In the genomic region with DNA sequence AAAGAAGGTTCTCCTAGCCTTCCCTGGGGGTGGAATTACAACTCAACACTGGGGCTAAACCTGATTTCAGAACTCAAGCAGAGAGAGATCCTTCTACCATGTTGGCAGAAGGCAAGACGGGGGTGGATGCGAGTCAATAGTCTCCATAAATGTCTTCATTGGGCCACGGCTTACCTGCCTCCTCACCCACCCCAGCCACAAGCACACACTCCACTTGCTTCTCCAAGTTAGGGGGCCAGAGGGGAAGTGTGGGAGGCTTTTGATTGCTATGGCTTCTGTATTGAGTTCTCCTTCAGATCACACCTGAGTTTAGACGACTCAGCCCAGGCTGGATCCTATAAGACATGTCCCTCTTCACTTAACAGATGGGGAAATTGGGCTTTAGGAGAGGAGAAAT, we compare ENCODE assay signal across 15 cellular contexts.
A peak's percentile ranks its signal among the peaks of the same experiment; 100 is the strongest.
DNase-seq lines count a peak whose midpoint lies in the region; ATAC-seq, FAIRE-seq and TF ChIP-seq lines count a peak whose summit lies in the region.
"Had no signal": no experiment of that assay in that cellular context is flagged by ENCODE, and none has a peak within 500 bp of the region (broad histone marks: within the 10 kb centered on the region; RNA-seq: fewer than 3 reads in every experiment).

No MANE protein-coding gene starts in this region.

- no peaks in the 10 kb centered on the region for H3K79me2 ChIP-seq in neural progenitor cell (ENCODE audit: low read depth)

- H3K4me1 ChIP-seq in CD8-positive, alpha-beta memory T cell (ENCODE audit: insufficient read depth, low read length), result peaks cover 4% of the 10 kb centered on the region
- peaks cover 16% of the 10 kb centered on the region; the same call in 1 of the 2 replicates for H3K4me1 ChIP-seq in HEK293 (ENCODE audit: control insufficient read depth, insufficient read depth, low read length)
- peaks cover 15% of the 10 kb centered on the region for H3K4me1 ChIP-seq in neural progenitor cell
- H3K4me1 ChIP-seq in kidney (ENCODE audit: control insufficient read depth in 1 of 2, insufficient read depth in 1 of 2, low read depth in 1 of 2, low read length in 2 of 2), result no peaks in the 10 kb centered on the region
- H3K4me1 ChIP-seq: ascending aorta had no signal

- H3K27ac ChIP-seq in CD8-positive, alpha-beta memory T cell (ENCODE audit: low read depth, low read length), result no peak overlapping the region
- H3K27ac ChIP-seq in HEK293 (ENCODE audit: extremely low read depth, low read depth, low read length), result peak overlapping the region; percentile 77; the same call in 1 of the 2 replicates
- no peak overlapping the region for H3K27ac ChIP-seq in neural progenitor cell
- H3K27ac ChIP-seq in kidney (ENCODE audit: low read depth in 2 of 2, low read length in 2 of 2), result no peak overlapping the region
- H3K27ac ChIP-seq: ascending aorta, epithelial cell of prostate, gastroesophageal sphincter had no signal

- POLR2A ChIA-PET in CD8-positive, alpha-beta memory T cell (lab: Charles Lee), result no interaction called here
- POLR2A ChIA-PET in HEK293 (lab: Yijun Ruan, JAX), result interaction anchor here (0.6 to 2.2 kb wide), 7 partner anchors 10 to 561 kb away, joined by 3 to 7 read pairs (median 4); a partner anchor contains a TSS

- peaks cover 7% of the 10 kb centered on the region for H3K27me3 ChIP-seq in CD8-positive, alpha-beta memory T cell (ENCODE audit: insufficient read depth, low read length, poor library complexity, severe bottlenecking)
- H3K27me3 ChIP-seq in bronchial epithelial cell (ENCODE audit: control insufficient read depth, insufficient read depth, low read length) (peaks cover 26% of the 10 kb centered on the region), neural progenitor cell (peaks cover 12% of the 10 kb centered on the region)
- H3K27me3 ChIP-seq: ascending aorta had no signal

- H2AFZ ChIP-seq in neural progenitor cell (replicated peaks), result peak overlapping the region; percentile 91

- H3K27ac Mint-ChIP-seq in CD8-positive, alpha-beta memory T cell, result peak overlapping the region in 1 of 8 donors; percentile 41
- peak overlapping the region; percentile 65 for H3K27ac Mint-ChIP-seq in neural progenitor cell
- H3K27ac Mint-ChIP-seq: activated CD8-positive, alpha-beta T cell treated with anti-CD3 and anti-CD28 coated beads, Interleukin-2, amount 10 ng/mL, durations not matched to agents 7 days and 5 days; immature natural killer cell had no signal

- H3K4me1 Mint-ChIP-seq in CD8-positive, alpha-beta memory T cell, result peaks cover 5 to 13% (median 8%) of the 10 kb centered on the region in 3 donors
- peaks cover 35% of the 10 kb centered on the region for H3K4me1 Mint-ChIP-seq in neural progenitor cell

- CTCF ChIA-PET in CD8-positive, alpha-beta memory T cell (lab: Charles Lee), result interaction anchor here (1.3 to 1.7 kb wide), 2 partner anchors 8 to 52 kb away, joined by 3 to 4 read pairs; no protein-coding TSS in a partner anchor
- CTCF ChIA-PET in HEK293 (lab: Yijun Ruan, JAX), result interaction anchor here (0.6 to 7.6 kb wide), 28 partner anchors 9 to 839 kb away, joined by 3 to 50 read pairs (median 5); no protein-coding TSS in a partner anchor

- TF ChIP-seq CTCF in HEK293 (tag by site-specific recombination; IDR thresholded peaks at IDR 0.05) (no peak), bronchial epithelial cell (IDR thresholded peaks at IDR 0.05; ENCODE audit: insufficient read depth, low read length, severe bottlenecking) (no peak), neural progenitor cell (IDR thresholded peaks at IDR 0.05) (no peak), kidney (IDR thresholded peaks at IDR 0.05; ENCODE audit: borderline replicate concordance, extremely low read depth, insufficient read depth) (no peak)

- no peaks in the 10 kb centered on the region for H3K9me3 Mint-ChIP-seq in CD8-positive, alpha-beta memory T cell
- H3K9me3 Mint-ChIP-seq in neural progenitor cell, result peaks cover 5% of the 10 kb centered on the region
- H3K9me3 Mint-ChIP-seq: immature natural killer cell had no signal

- H3K4me2 ChIP-seq in neural progenitor cell, result peak overlapping the region; percentile 76

- H3K36me3 Mint-ChIP-seq in CD8-positive, alpha-beta memory T cell, result no peaks in the 10 kb centered on the region
- H3K36me3 Mint-ChIP-seq in neural progenitor cell, result no peaks in the 10 kb centered on the region
- H3K36me3 Mint-ChIP-seq: immature natural killer cell had no signal

- no peak for ATAC-seq in GM19395 (IDR thresholded peaks at IDR 0.05; ENCODE audit: unreplicated experiment)
- ATAC-seq: gastroesophageal sphincter had no signal

- peaks cover 30 to 49% of the 10 kb centered on the region in 2 donors for H3K27me3 Mint-ChIP-seq in CD8-positive, alpha-beta memory T cell
- peaks cover 14% of the 10 kb centered on the region for H3K27me3 Mint-ChIP-seq in neural progenitor cell (ENCODE audit: insufficient read depth, low read depth)

- H3K9me3 ChIP-seq in CD8-positive, alpha-beta memory T cell (ENCODE audit: low read length), result no peaks in the 10 kb centered on the region
- H3K9me3 ChIP-seq in HEK293 (ENCODE audit: control insufficient read depth, insufficient read depth, low read depth, low read length), result no peaks in the 10 kb centered on the region
- H3K9me3 ChIP-seq in neural progenitor cell (ENCODE audit: low read depth), result no peaks in the 10 kb centered on the region
- H3K9me3 ChIP-seq in kidney (ENCODE audit: control insufficient read depth in 1 of 2, low read length in 2 of 2), result no peaks in the 10 kb centered on the region
- H3K9me3 ChIP-seq: ascending aorta had no signal

- FAIRE-seq in bronchial epithelial cell (lab: Jason Lieb, UNC) (peak; percentile 32), kidney (lab: Jason Lieb, UNC) (no peak)

- peaks cover 11% of the 10 kb centered on the region for H3F3A ChIP-seq in neural progenitor cell (ENCODE audit: low read depth)

- DNase-seq in CD8-positive, alpha-beta memory T cell, result no peak
- DNase-seq in bronchial epithelial cell (ENCODE audit: low read depth), result no peak
- no peak for DNase-seq in neural progenitor cell (ENCODE audit: low spot score)
- no peak for DNase-seq in NCI-H82 (lab: John Stamatoyannopoulos, UW)
- DNase-seq in kidney, result no peak
- no peak for DNase-seq in stimulated activated CD4-positive, alpha-beta T cell treated with anti-CD3 and anti-CD28 coated beads, Interleukin-4, amount 100 ng/mL, for 1 hour
- DNase-seq: activated gamma-delta T cell, NCI-H774 had no signal

- H3K9ac ChIP-seq in neural progenitor cell, result no peak overlapping the region
- H3K9ac ChIP-seq in kidney (ENCODE audit: low read length in 2 of 2), result no peak overlapping the region

- no peak overlapping the region for H3K4me3 ChIP-seq in CD8-positive, alpha-beta memory T cell (ENCODE audit: low read length)
- no peak overlapping the region for H3K4me3 ChIP-seq in HEK293 (ENCODE audit: low read depth, low read length)
- H3K4me3 ChIP-seq in bronchial epithelial cell (ENCODE audit: low read depth, low read length), result no peak overlapping the region
- peak overlapping the region; percentile 42 for H3K4me3 ChIP-seq in neural progenitor cell
- H3K4me3 ChIP-seq in kidney (ENCODE audit: low read length in 2 of 2), result no peak overlapping the region
- H3K4me3 ChIP-seq: ascending aorta had no signal

- H3K4me3 Mint-ChIP-seq in CD8-positive, alpha-beta memory T cell, result peak overlapping the region in 4 of 7 donors; percentile 28 to 57 (median 40)
- H3K4me3 Mint-ChIP-seq in neural progenitor cell, result peak overlapping the region; percentile 76
- H3K4me3 Mint-ChIP-seq: activated CD8-positive, alpha-beta T cell treated with anti-CD3 and anti-CD28 coated beads, Interleukin-2, amount 10 ng/mL, durations not matched to agents 7 days and 5 days had no signal

- H3K36me3 ChIP-seq in CD8-positive, alpha-beta memory T cell (ENCODE audit: insufficient read depth, low read length), result no peaks in the 10 kb centered on the region
- H3K36me3 ChIP-seq in HEK293 (ENCODE audit: control insufficient read depth in 2 of 2, insufficient read depth in 1 of 2, low read length in 2 of 2), result no peaks in the 10 kb centered on the region
- no peaks in the 10 kb centered on the region for H3K36me3 ChIP-seq in bronchial epithelial cell (ENCODE audit: control insufficient read depth, insufficient read depth, low read length)
- H3K36me3 ChIP-seq in neural progenitor cell, result no peaks in the 10 kb centered on the region
- no peaks in the 10 kb centered on the region for H3K36me3 ChIP-seq in kidney (ENCODE audit: control insufficient read depth in 1 of 2, insufficient read depth in 2 of 2, low read length in 2 of 2)
- H3K36me3 ChIP-seq: ascending aorta, gastroesophageal sphincter had no signal

- intact Hi-C loops in kidney (cut with DNase I), result no loop called here

- H4K20me1 ChIP-seq in neural progenitor cell (ENCODE audit: low read depth), result no peaks in the 10 kb centered on the region

TF ChIP-seq in HEK293, 187 proteins besides CTCF, POLR2A, EP300 and RAD21:
- TF ChIP-seq ZFHX2 (tag by site-specific recombination; conservative IDR thresholded peaks at IDR 0.05) (peak; percentile 69), ZSCAN23 (tag by site-specific recombination; IDR thresholded peaks at IDR 0.05) (no peak), EGR2 (tag by site-specific recombination; IDR thresholded peaks at IDR 0.05; ENCODE audit: low read depth) (peak; percentile 67; the same call in 1 of the 2 replicates), ZNF530 (tag by site-specific recombination; IDR thresholded peaks at IDR 0.05; ENCODE audit: low read depth) (no peak)
